In genomic region chr20:11979306-11980128, GRCh38 we compare ENCODE assay signal across 19 cellular contexts.
A peak's percentile ranks its signal among the peaks of the same experiment; 100 is the strongest.
DNase-seq lines count a peak whose midpoint lies in the region.
"Had no signal": no experiment of that assay in that cellular context is flagged by ENCODE, and none has a peak within 500 bp of the region (broad histone marks: within the 10 kb centered on the region; RNA-seq: fewer than 3 reads in every experiment).

No MANE protein-coding gene starts in this region.

- H3K27me3 ChIP-seq in H7 (ENCODE audit: control insufficient read depth, insufficient read depth, low read length) (no peaks in the 10 kb centered on the region), MG63 (no peaks in the 10 kb centered on the region)
- H3K27me3 ChIP-seq: spleen had no signal

- no peak overlapping the region for H3K4me3 ChIP-seq in H7 (ENCODE audit: insufficient read depth, low read depth, low read length)
- no peak overlapping the region for H3K4me3 ChIP-seq in MG63
- H3K4me3 ChIP-seq: spleen had no signal

- H3K9me3 ChIP-seq in MG63: no peaks in the 10 kb centered on the region; the same call in 1 of the 2 replicates

- DNase-seq in NCI-H345 (lab: John Stamatoyannopoulos, UW) (peak; percentile 37), NCI-H345 treated with DMSO at 0.1 percent for 48 hours (lab: John Stamatoyannopoulos, UW; ENCODE audit: unreplicated experiment) (no peak), H7 (peak; percentile 12), NCI-H146 treated with DMSO at 0.1 percent for 48 hours (lab: John Stamatoyannopoulos, UW; ENCODE audit: unreplicated experiment) (peak; percentile 80), midbrain (lab: John Stamatoyannopoulos, UW) (peak; percentile 49), GOT3 (lab: John Stamatoyannopoulos, UW) (no peak), SK-N-DZ (ENCODE audit: low spot score) (no peak), MG63 (no peak)
- DNase-seq: activated CD8-positive, alpha-beta T cell treated with anti-CD3 and anti-CD28 coated beads, Interleukin-2, amount 10 ng/mL, durations not matched to agents 7 days and 5 days; DMS53; foreskin melanocyte; natural killer cell; NCI-H1105 treated with DMSO at 0.1 percent for 48 hours; NCI-H510A treated with DMSO at 0.1 percent for 48 hours; spleen; stimulated activated naive B cell treated with anti-CD40 and anti-IgM and Interleukin-4, amounts not matched to agents 10 μg/mL and 1 μg/mL and 100 μg/mL, for 72 hours; T-cell; trophoblast cell; WERI-Rb-1 had no signal

- H3K36me3 ChIP-seq in H7 (replicated peaks; ENCODE audit: control insufficient read depth, insufficient read depth, low read length): no peaks in the 10 kb centered on the region
- H3K36me3 ChIP-seq in MG63: no peaks in the 10 kb centered on the region
- H3K36me3 ChIP-seq: spleen, WERI-Rb-1 had no signal

Comparison
In these comparisons a context has a peak if more than half of its experiments do, and no peak if none do; other contexts are left out.
1. DNase-seq: peak in NCI-H345 (single experiment), H7 (single experiment), NCI-H146 treated with DMSO at 0.1 percent for 48 hours (single experiment) and midbrain (single experiment); none in NCI-H345 treated with DMSO at 0.1 percent for 48 hours (single experiment), GOT3 (single experiment), SK-N-DZ (single experiment) and MG63 (single experiment).